In genomic region chr17:81034168-81034777, GRCh38 we compare ENCODE assay signal across 8 cellular contexts. TPM values are rescaled to one million over a fixed set of nuclear protein-coding genes. Genes with fewer than 3 reads are reported as not detected.
DNase-seq lines count a peak whose midpoint lies in the region; ATAC-seq and TF ChIP-seq lines count a peak whose summit lies in the region.

No MANE protein-coding gene starts in this region.

- H3K27me3 ChIP-seq in BJ (ENCODE audit: control insufficient read depth, insufficient read depth, low read length) (no peaks in the 10 kb centered on the region), hepatocyte (no peaks in the 10 kb centered on the region), smooth muscle cell (ENCODE audit: low read depth) (no peaks in the 10 kb centered on the region)

- TF ChIP-seq CTCF in BJ (IDR thresholded peaks at IDR 0.05; ENCODE audit: insufficient read depth, low read depth, low read length) (no peak), HEK293 (tag by site-specific recombination; IDR thresholded peaks at IDR 0.05) (no peak), hepatocyte (IDR thresholded peaks at IDR 0.05; ENCODE audit: poor library complexity) (no peak), smooth muscle cell (IDR thresholded peaks at IDR 0.05; ENCODE audit: borderline replicate concordance, insufficient read depth, poor library complexity, severe bottlenecking) (no peak)

- H3K9ac ChIP-seq in smooth muscle cell (ENCODE audit: low read depth): peak overlapping the region; percentile 62

- H3K4me3 ChIP-seq in BJ (ENCODE audit: low read depth, low read length): peak overlapping the region; percentile 75
- peak overlapping the region; percentile 49 for H3K4me3 ChIP-seq in HEK293 (ENCODE audit: low read depth, low read length)
- peak overlapping the region; percentile 85 for H3K4me3 ChIP-seq in hepatocyte
- peak overlapping the region; percentile 85 for H3K4me3 ChIP-seq in smooth muscle cell

- H3K9me3 Mint-ChIP-seq in activated CD8-positive, alpha-beta T cell treated with anti-CD3 and anti-CD28 coated beads, Interleukin-2, amount 10 ng/mL, durations not matched to agents 7 days and 5 days (ENCODE audit: insufficient read depth): no peaks in the 10 kb centered on the region

- WGBS in hepatocyte (ENCODE audit: low lambda C conversion rate, missing lambda C conversion rate): 3% methylated on average over 12 of the region's 49 CpGs
- 3% methylated on average over 24 of the region's 49 CpGs for WGBS in smooth muscle cell (ENCODE audit: low lambda C conversion rate)

- peak; percentile 34 for ATAC-seq in activated CD8-positive, alpha-beta T cell treated with anti-CD3 and anti-CD28 coated beads, Interleukin-2, amount 10 ng/mL, durations not matched to agents 7 days and 5 days

- H3K27ac Mint-ChIP-seq in activated CD8-positive, alpha-beta T cell treated with anti-CD3 and anti-CD28 coated beads, Interleukin-2, amount 10 ng/mL, durations not matched to agents 7 days and 5 days: no peak overlapping the region

- CTCF ChIA-PET in BJ (lab: Yijun Ruan, JAX): interaction anchor here (1.5 to 4.7 kb wide), 5 partner anchors 11 to 68 kb away, joined by 4 to 22 read pairs (median 7); no protein-coding TSS in a partner anchor
- CTCF ChIA-PET in HEK293 (lab: Yijun Ruan, JAX): interaction anchor here (1.8 to 4.3 kb wide), 2 partner anchors 11 to 64 kb away, joined by 7 to 24 read pairs; no protein-coding TSS in a partner anchor
- CTCF ChIA-PET in activated CD8-positive, alpha-beta T cell treated with anti-CD3 and anti-CD28 coated beads, Interleukin-2, amount 10 ng/mL, durations not matched to agents 7 days and 5 days (lab: Charles Lee): interaction anchor here (1.2 to 2.6 kb wide), 2 partner anchors 11 to 64 kb away, joined by 3 to 15 read pairs; no protein-coding TSS in a partner anchor

- H3K79me2 ChIP-seq in hepatocyte (peaks cover 37% of the 10 kb centered on the region), smooth muscle cell (ENCODE audit: low read depth) (peaks cover 40% of the 10 kb centered on the region)

- H3K9me3 ChIP-seq in HEK293 (ENCODE audit: control insufficient read depth, insufficient read depth, low read depth, low read length): no peaks in the 10 kb centered on the region
- no peaks in the 10 kb centered on the region for H3K9me3 ChIP-seq in hepatocyte (ENCODE audit: low read depth)
- H3K9me3 ChIP-seq in smooth muscle cell (replicated peaks; ENCODE audit: low read depth): no peaks in the 10 kb centered on the region

- peaks cover 39% of the 10 kb centered on the region for H3K27me3 Mint-ChIP-seq in activated CD8-positive, alpha-beta T cell treated with anti-CD3 and anti-CD28 coated beads, Interleukin-2, amount 10 ng/mL, durations not matched to agents 7 days and 5 days (ENCODE audit: low read depth)

- H3K4me1 Mint-ChIP-seq in activated CD8-positive, alpha-beta T cell treated with anti-CD3 and anti-CD28 coated beads, Interleukin-2, amount 10 ng/mL, durations not matched to agents 7 days and 5 days (ENCODE audit: low read depth): peaks cover 13% of the 10 kb centered on the region

- H3K4me1 ChIP-seq in HEK293 (ENCODE audit: control insufficient read depth, insufficient read depth, low read length) (peaks cover 4% of the 10 kb centered on the region; the same call in 1 of the 2 replicates), hepatocyte (ENCODE audit: insufficient read depth) (peaks cover 27% of the 10 kb centered on the region), smooth muscle cell (ENCODE audit: low read depth) (peaks cover 18% of the 10 kb centered on the region)

- POLR2A ChIA-PET in BJ (lab: Charles Lee): interaction anchor here (0.6 kb wide), 1 partner anchor 166 kb away, joined by 3 read pairs; no protein-coding TSS in a partner anchor
- POLR2A ChIA-PET in HEK293 (lab: Yijun Ruan, JAX): interaction anchor here (0.5 to 3.9 kb wide), 6 partner anchors 14 to 83 kb away, joined by 3 to 23 read pairs (median 6); no protein-coding TSS in a partner anchor
- POLR2A ChIA-PET in activated CD8-positive, alpha-beta T cell treated with anti-CD3 and anti-CD28 coated beads, Interleukin-2, amount 10 ng/mL, durations not matched to agents 7 days and 5 days (lab: Charles Lee): no interaction called here

- no peaks in the 10 kb centered on the region for H3K9me2 ChIP-seq in hepatocyte (replicated peaks; ENCODE audit: insufficient read depth)

- H3K36me3 ChIP-seq in BJ (ENCODE audit: control insufficient read depth, insufficient read depth, low read length) (peaks cover 8% of the 10 kb centered on the region), HEK293 (ENCODE audit: control insufficient read depth in 2 of 2, insufficient read depth in 1 of 2, low read length in 2 of 2) (peaks cover 0 to 38% of the 10 kb centered on the region in 2 experiments; a peak in 1 of 3 replicates), hepatocyte (replicated peaks; ENCODE audit: insufficient read depth, low read depth) (no peaks in the 10 kb centered on the region), smooth muscle cell (ENCODE audit: low read depth) (no peaks in the 10 kb centered on the region)

- H3K27ac ChIP-seq in HEK293 (ENCODE audit: extremely low read depth, low read depth, low read length) (peak overlapping the region; percentile 56; the same call in 1 of the 2 replicates), hepatocyte (peak overlapping the region; percentile 24), smooth muscle cell (ENCODE audit: low read depth) (no peak overlapping the region)

- H2AFZ ChIP-seq in hepatocyte (peak overlapping the region; percentile 67), smooth muscle cell (ENCODE audit: low read depth) (peak overlapping the region; percentile 74)

- no peaks in the 10 kb centered on the region for H3K36me3 Mint-ChIP-seq in activated CD8-positive, alpha-beta T cell treated with anti-CD3 and anti-CD28 coated beads, Interleukin-2, amount 10 ng/mL, durations not matched to agents 7 days and 5 days (ENCODE audit: low read depth)

- H3F3A ChIP-seq in smooth muscle cell (ENCODE audit: low read depth): peaks cover 3% of the 10 kb centered on the region

- H4K20me1 ChIP-seq in hepatocyte (ENCODE audit: insufficient read depth, poor library complexity, severe bottlenecking) (peaks cover 20% of the 10 kb centered on the region), smooth muscle cell (ENCODE audit: low read depth) (peaks cover 38% of the 10 kb centered on the region)

- H3K4me2 ChIP-seq in hepatocyte (peak overlapping the region; percentile 96), smooth muscle cell (peak overlapping the region; percentile 98)

- H3K4me3 Mint-ChIP-seq in activated CD8-positive, alpha-beta T cell treated with anti-CD3 and anti-CD28 coated beads, Interleukin-2, amount 10 ng/mL, durations not matched to agents 7 days and 5 days: peak overlapping the region; percentile 67

- DNase-seq in BJ (ENCODE audit: low read depth): no peak
- DNase-seq in activated CD8-positive, alpha-beta T cell treated with anti-CD3 and anti-CD28 coated beads, Interleukin-2, amount 10 ng/mL, durations not matched to agents 7 days and 5 days: no peak
- DNase-seq in hepatocyte (ENCODE audit: low spot score): no peak
- DNase-seq in smooth muscle cell (lab: John Stamatoyannopoulos, UW; ENCODE audit: unreplicated experiment): peak; percentile 49
- no peak for DNase-seq in NCI-H446 (lab: John Stamatoyannopoulos, UW)
- DNase-seq in SKM-1 treated with dmso at 0.1 percent for 144 hours (lab: John Stamatoyannopoulos, UW; ENCODE audit: unreplicated experiment): no peak
- DNase-seq in NCI-H1930 (lab: John Stamatoyannopoulos, UW): no peak

TF ChIP-seq in HEK293, 187 proteins besides CTCF, POLR2A, EP300 and RAD21 (continues in another document):
- TF ChIP-seq KLF16 (tag by site-specific recombination; IDR thresholded peaks at IDR 0.05) (no peak), REST (tag by site-specific recombination; IDR thresholded peaks at IDR 0.05) (no peak), ZNF10 (tag by site-specific recombination; IDR thresholded peaks at IDR 0.05) (no peak), ZNF785 (tag by site-specific recombination; IDR thresholded peaks at IDR 0.05) (no peak), ZNF792 (tag by site-specific recombination; IDR thresholded peaks at IDR 0.05) (no peak), OSR2 (tag by site-specific recombination; IDR thresholded peaks at IDR 0.05) (no peak)

RNA-seq across cellular contexts. Expression of gene BAIAP2, which starts 0.7 kb away (rescaled TPM):
- polyA plus RNA-seq in BJ (2011; rRNA removed) (7.8 and 12.1 TPM in 2 replicates), hepatocyte (49.7 and 60.0 TPM in 2 replicates), smooth muscle cell (26.6 and 47.2 TPM in 2 replicates)
- polyA minus RNA-seq in BJ (2011; rRNA and poly(A)+ RNA removed): 8.5 and 13.1 TPM in 2 replicates
- 1 to 10 TPM; 5.0 to 5.8 TPM for total RNA-seq in activated CD8-positive, alpha-beta T cell treated with anti-CD3 and anti-CD28 coated beads, Interleukin-2, amount 10 ng/mL, durations not matched to agents 7 days and 5 days
- total RNA-seq in hepatocyte (15.8 and 27.1 TPM in 2 replicates), smooth muscle cell (27.8 and 41.9 TPM in 2 replicates)

RNA-seq across cellular contexts. Expression of gene CHMP6, which starts 42.6 kb away (rescaled TPM):
- polyA plus RNA-seq in BJ (2011; rRNA removed): 27.3 and 30.7 TPM in 2 replicates
- 6.0 and 9.1 TPM in 2 replicates for polyA minus RNA-seq in BJ (2011; rRNA and poly(A)+ RNA removed)
- 10 to 100 TPM; 32.4 to 35.5 TPM for total RNA-seq in activated CD8-positive, alpha-beta T cell treated with anti-CD3 and anti-CD28 coated beads, Interleukin-2, amount 10 ng/mL, durations not matched to agents 7 days and 5 days
- total RNA-seq in hepatocyte: 16.9 and 27.8 TPM in 2 replicates
- polyA plus RNA-seq in hepatocyte: 30.8 and 38.3 TPM in 2 replicates
- total RNA-seq in smooth muscle cell: 5.8 and 11.9 TPM in 2 replicates
- 21.5 and 30.9 TPM in 2 replicates for polyA plus RNA-seq in smooth muscle cell
